In genomic region chr11:103108933-103109817, GRCh38 we compare ENCODE assay signal across 8 cellular contexts. TPM values are rescaled to one million over a fixed set of nuclear protein-coding genes. Genes with fewer than 3 reads are reported as not detected.
DNase-seq lines count a peak whose midpoint lies in the region; ATAC-seq and TF ChIP-seq lines count a peak whose summit lies in the region.

Gene DYNC2H1 (plus strand): TSS chr11:103109426. CDS start chr11:103109575, 149 bp downstream.

- peak within 1 kb of the TSS; percentile 92 for H3K4me3 Mint-ChIP-seq in activated T-helper 1 cell treated with anti-CD3 and anti-CD28 coated beads, Interleukin-12 subunit alpha, Interleukin-12 subunit beta, Interleukin-2, Interleukin-4 antibody, amounts not matched to agents 30 ng/mL and 10 ng/mL and 1 ng/mL, durations not matched to agents 14 hours and 24 hours and 36 hours
- peak within 1 kb of the TSS; percentile 92 to 99 (median 97) for H3K4me3 Mint-ChIP-seq in nephron

- peaks cover 8% of the 10 kb centered on the region for H3K4me1 Mint-ChIP-seq in activated T-helper 1 cell treated with anti-CD3 and anti-CD28 coated beads, Interleukin-12 subunit alpha, Interleukin-12 subunit beta, Interleukin-2, Interleukin-4 antibody, amounts not matched to agents 30 ng/mL and 10 ng/mL and 1 ng/mL, durations not matched to agents 14 hours and 24 hours and 36 hours (ENCODE audit: low read depth)
- H3K4me1 Mint-ChIP-seq in nephron, result peaks cover 12% of the 10 kb centered on the region

- peak; percentile 50 for TF ChIP-seq CTCF in fibroblast of pulmonary artery (IDR thresholded peaks at IDR 0.05; ENCODE audit: low read length, missing control alignments)
- peak; percentile 56 to 61 (median 56) for TF ChIP-seq CTCF in nephron (IDR thresholded peaks at IDR 0.05; ENCODE audit: unreplicated experiment in 3 of 3)

- DNase-seq in DMS79 (lab: John Stamatoyannopoulos, UW) (peak; percentile 86), KBM-7 (peak; percentile 95), RKO (ENCODE audit: low spot score) (peak; percentile 95), fibroblast of pulmonary artery (ENCODE audit: low read depth) (peak; percentile 95)
- peak; percentile 87 for DNase-seq in activated T-helper 1 cell treated with anti-CD3 and anti-CD28 coated beads, Interleukin-12 subunit alpha, Interleukin-12 subunit beta, Interleukin-2, Interleukin-4 antibody, amounts not matched to agents 30 ng/mL and 10 ng/mL and 1 ng/mL, durations not matched to agents 14 hours and 24 hours and 36 hours (ENCODE audit: low spot score)
- DNase-seq in stimulated activated naive CD4-positive, alpha-beta T cell treated with Interleukin-2 at 50 U/mL for 16 hours (lab: John Stamatoyannopoulos, UW), result peak; percentile 87

- no peaks in the 10 kb centered on the region for H3K9me3 Mint-ChIP-seq in activated T-helper 1 cell treated with anti-CD3 and anti-CD28 coated beads, Interleukin-12 subunit alpha, Interleukin-12 subunit beta, Interleukin-2, Interleukin-4 antibody, amounts not matched to agents 30 ng/mL and 10 ng/mL and 1 ng/mL, durations not matched to agents 14 hours and 24 hours and 36 hours
- H3K9me3 Mint-ChIP-seq in nephron, result peaks cover 2% of the 10 kb centered on the region

- peak; percentile 100 for ATAC-seq in GM21737 (IDR thresholded peaks at IDR 0.05; ENCODE audit: unreplicated experiment)

- intact Hi-C loops in activated T-helper 1 cell treated with anti-CD3 and anti-CD28 coated beads, Interleukin-12 subunit alpha, Interleukin-12 subunit beta, Interleukin-2, Interleukin-4 antibody, amounts not matched to agents 30 ng/mL and 10 ng/mL and 1 ng/mL, durations not matched to agents 14 hours and 24 hours and 36 hours (cut with micrococcal nuclease), result loop anchor here (1.0 to 10.0 kb wide), 7 partner anchors 17 to 1194 kb away; partner anchors contain the start of genes ANGPTL5, BIRC2, BIRC3 and CEP126

- in situ Hi-C loops in KBM-7 (cut with MboI; ENCODE audit: low pct_unique_long_range_greater_than_20kb, low sequenced_read_pairs), result no loop called here

- H3K27me3 Mint-ChIP-seq in activated T-helper 1 cell treated with anti-CD3 and anti-CD28 coated beads, Interleukin-12 subunit alpha, Interleukin-12 subunit beta, Interleukin-2, Interleukin-4 antibody, amounts not matched to agents 30 ng/mL and 10 ng/mL and 1 ng/mL, durations not matched to agents 14 hours and 24 hours and 36 hours (ENCODE audit: insufficient read depth), result peaks cover 35% of the 10 kb centered on the region
- no peaks in the 10 kb centered on the region for H3K27me3 Mint-ChIP-seq in nephron (ENCODE audit: low read depth)

- peak within 1 kb of the TSS; percentile 61 for H3K4me3 ChIP-seq in fibroblast of pulmonary artery (replicated peaks; ENCODE audit: low read depth, low read length)

- H3K36me3 Mint-ChIP-seq in activated T-helper 1 cell treated with anti-CD3 and anti-CD28 coated beads, Interleukin-12 subunit alpha, Interleukin-12 subunit beta, Interleukin-2, Interleukin-4 antibody, amounts not matched to agents 30 ng/mL and 10 ng/mL and 1 ng/mL, durations not matched to agents 14 hours and 24 hours and 36 hours (ENCODE audit: low read depth), result no peaks in the 10 kb centered on the region
- H3K36me3 Mint-ChIP-seq in nephron (ENCODE audit: low read depth), result peaks cover 9% of the 10 kb centered on the region

- peak within 1 kb of the TSS; percentile 90 for H3K27ac Mint-ChIP-seq in activated T-helper 1 cell treated with anti-CD3 and anti-CD28 coated beads, Interleukin-12 subunit alpha, Interleukin-12 subunit beta, Interleukin-2, Interleukin-4 antibody, amounts not matched to agents 30 ng/mL and 10 ng/mL and 1 ng/mL, durations not matched to agents 14 hours and 24 hours and 36 hours
- H3K27ac Mint-ChIP-seq in nephron, result peak within 1 kb of the TSS; percentile 80 to 97 (median 92)

RNA-seq across cellular contexts. Expression of gene DYNC2H1, which starts in this region (rescaled TPM):
- 0.91 and 1.1 TPM in 2 replicates for total RNA-seq in activated T-helper 1 cell treated with anti-CD3 and anti-CD28 coated beads, Interleukin-12 subunit alpha, Interleukin-12 subunit beta, Interleukin-2, Interleukin-4 antibody, amounts not matched to agents 30 ng/mL and 10 ng/mL and 1 ng/mL, durations not matched to agents 14 hours and 24 hours and 36 hours

Comparison
In these comparisons a context has a peak if more than half of its experiments do, and no peak if none do; other contexts are left out.
1. Peak in every context shown above with its lines: DNase-seq, ATAC-seq and H3K4me3 ChIP-seq.